14 cellular contexts compared by ENCODE assay signal in the genomic region with DNA sequence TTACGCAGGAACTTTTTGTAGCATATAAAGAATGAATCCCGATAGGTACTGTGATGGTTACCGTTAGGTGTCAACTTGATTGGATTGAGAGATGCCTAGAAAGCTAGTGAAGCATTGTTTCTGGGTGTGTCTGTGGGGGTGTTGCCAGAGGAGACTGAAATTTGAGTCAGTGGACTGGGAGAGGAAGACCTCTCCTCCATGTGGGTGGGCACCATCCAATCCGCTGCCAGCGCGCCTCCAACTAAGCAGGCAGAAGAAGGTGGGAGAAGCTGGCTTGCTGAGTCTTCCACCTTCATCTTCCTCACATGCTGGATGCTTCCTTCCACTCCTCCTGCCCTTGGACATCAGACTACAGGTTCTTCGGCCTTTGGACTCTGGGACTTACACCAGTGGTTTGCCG. TPM values are rescaled to one million over a fixed set of nuclear protein-coding genes. Genes with fewer than 3 reads are reported as not detected.
DNase-seq lines count a peak whose midpoint lies in the region; ATAC-seq and TF ChIP-seq lines count a peak whose summit lies in the region.
"Had no signal": no experiment of that assay in that cellular context is flagged by ENCODE, and none has a peak within 500 bp of the region (broad histone marks: within the 10 kb centered on the region; RNA-seq: fewer than 3 reads in every experiment).

No MANE protein-coding gene starts in this region.

- peaks cover 46% of the 10 kb centered on the region for H3K27me3 Mint-ChIP-seq in activated T-cell treated with anti-CD3 and anti-CD28 coated beads, Interleukin-2, amount 50 U/mL, for 72 hours (ENCODE audit: low read depth)
- peaks cover 36% of the 10 kb centered on the region for H3K27me3 Mint-ChIP-seq in activated CD8-positive, alpha-beta T cell treated with anti-CD3 and anti-CD28 coated beads for 36 hours

- H3K4me3 ChIP-seq in lower lobe of right lung, result peak overlapping the region; percentile 53
- H3K4me3 ChIP-seq: mucosa of descending colon, SK-N-MC had no signal

- H3K36me3 Mint-ChIP-seq in activated T-cell treated with anti-CD3 and anti-CD28 coated beads, Interleukin-2, amount 50 U/mL, for 72 hours (ENCODE audit: insufficient read depth in 2 of 2), result no peaks in the 10 kb centered on the region
- no peaks in the 10 kb centered on the region for H3K36me3 Mint-ChIP-seq in activated CD8-positive, alpha-beta T cell treated with anti-CD3 and anti-CD28 coated beads for 36 hours (ENCODE audit: low read depth)
- no peaks in the 10 kb centered on the region for H3K36me3 Mint-ChIP-seq in stimulated activated effector memory CD8-positive, alpha-beta T cell treated with anti-CD3 and anti-CD28 coated beads, Interleukin-12 subunit alpha, Interleukin-12 subunit beta, amount 100 ng/mL, for 72 hours

- intact Hi-C loops in activated CD8-positive, alpha-beta T cell treated with anti-CD3 and anti-CD28 coated beads for 36 hours (cut with micrococcal nuclease), result no loop called here
- intact Hi-C loops in lower lobe of right lung (cut with DNase I), result no loop called here

- H3K27me3 ChIP-seq in lower lobe of right lung (ENCODE audit: low read depth), result peaks cover 8% of the 10 kb centered on the region

- peaks cover 9% of the 10 kb centered on the region for H3K4me1 Mint-ChIP-seq in activated T-cell treated with anti-CD3 and anti-CD28 coated beads, Interleukin-2, amount 50 U/mL, for 72 hours (ENCODE audit: low read depth)
- H3K4me1 Mint-ChIP-seq in activated CD8-positive, alpha-beta T cell treated with anti-CD3 and anti-CD28 coated beads for 36 hours (ENCODE audit: low read depth), result peaks cover 4% of the 10 kb centered on the region
- H3K4me1 Mint-ChIP-seq in stimulated activated effector memory CD8-positive, alpha-beta T cell treated with anti-CD3 and anti-CD28 coated beads, Interleukin-12 subunit alpha, Interleukin-12 subunit beta, amount 100 ng/mL, for 72 hours, result no peaks in the 10 kb centered on the region

- H3K27ac ChIP-seq in lower lobe of right lung, result no peak overlapping the region
- H3K27ac ChIP-seq: SK-N-MC had no signal

- H3K36me3 ChIP-seq in lower lobe of right lung, result peaks cover 2% of the 10 kb centered on the region

- CTCF ChIA-PET in activated CD8-positive, alpha-beta T cell treated with anti-CD3 and anti-CD28 coated beads for 36 hours (lab: Charles Lee), result interaction anchor here (1.7 kb wide), 1 partner anchor 18 kb away, joined by 4 read pairs; no protein-coding TSS in a partner anchor
- CTCF ChIA-PET in HEK293T (lab: Yijun Ruan, JAX), result interaction anchor here (1.3 to 1.4 kb wide), 2 partner anchors 10 to 18 kb away, joined by 3 to 5 read pairs; no protein-coding TSS in a partner anchor

- POLR2A ChIA-PET in activated CD8-positive, alpha-beta T cell treated with anti-CD3 and anti-CD28 coated beads for 36 hours (lab: Charles Lee), result no interaction called here
- POLR2A ChIA-PET in HEK293T (lab: Yijun Ruan, JAX), result no interaction called here

- peaks cover 2 to 3% of the 10 kb centered on the region in 2 donors for H3K9me3 Mint-ChIP-seq in activated T-cell treated with anti-CD3 and anti-CD28 coated beads, Interleukin-2, amount 50 U/mL, for 72 hours
- peaks cover 4% of the 10 kb centered on the region for H3K9me3 Mint-ChIP-seq in activated CD8-positive, alpha-beta T cell treated with anti-CD3 and anti-CD28 coated beads for 36 hours
- peaks cover 4% of the 10 kb centered on the region for H3K9me3 Mint-ChIP-seq in stimulated activated effector memory CD8-positive, alpha-beta T cell treated with anti-CD3 and anti-CD28 coated beads, Interleukin-12 subunit alpha, Interleukin-12 subunit beta, amount 100 ng/mL, for 72 hours

- no peaks in the 10 kb centered on the region for H3K9me3 ChIP-seq in lower lobe of right lung
- H3K9me3 ChIP-seq: mucosa of descending colon had no signal

- peak overlapping the region; percentile 36 to 80 for H3K4me3 Mint-ChIP-seq in activated T-cell treated with anti-CD3 and anti-CD28 coated beads, Interleukin-2, amount 50 U/mL, for 72 hours
- peak overlapping the region; percentile 24 for H3K4me3 Mint-ChIP-seq in activated CD8-positive, alpha-beta T cell treated with anti-CD3 and anti-CD28 coated beads for 36 hours
- H3K4me3 Mint-ChIP-seq in stimulated activated effector memory CD8-positive, alpha-beta T cell treated with anti-CD3 and anti-CD28 coated beads, Interleukin-12 subunit alpha, Interleukin-12 subunit beta, amount 100 ng/mL, for 72 hours, result peak overlapping the region; percentile 44

- ATAC-seq in activated T-cell treated with anti-CD3 and anti-CD28 coated beads, Interleukin-2, amount 50 U/mL, for 72 hours (replicated peaks in 1 of 2), result no peak
- no peak for ATAC-seq in activated CD8-positive, alpha-beta T cell treated with anti-CD3 and anti-CD28 coated beads for 36 hours
- no peak for ATAC-seq in lower lobe of right lung
- no peak for ATAC-seq in stimulated activated effector memory CD8-positive, alpha-beta T cell treated with anti-CD3 and anti-CD28 coated beads, Interleukin-12 subunit alpha, Interleukin-12 subunit beta, amount 100 ng/mL, for 72 hours
- ATAC-seq: activated CD4-positive, CD25-positive, alpha-beta regulatory T cell treated with anti-CD3 and anti-CD28 coated beads, Interleukin-2, amount 50 U/mL, for 24 hours had no signal

- H3K4me1 ChIP-seq in lower lobe of right lung, result no peaks in the 10 kb centered on the region

- TF ChIP-seq CTCF in activated CD8-positive, alpha-beta T cell treated with anti-CD3 and anti-CD28 coated beads for 36 hours (IDR thresholded peaks at IDR 0.05), result no peak
- no peak for TF ChIP-seq CTCF in lower lobe of right lung (IDR thresholded peaks at IDR 0.05)

- H3K27ac Mint-ChIP-seq in activated T-cell treated with anti-CD3 and anti-CD28 coated beads, Interleukin-2, amount 50 U/mL, for 72 hours, result no peak overlapping the region
- H3K27ac Mint-ChIP-seq in activated CD8-positive, alpha-beta T cell treated with anti-CD3 and anti-CD28 coated beads for 36 hours, result no peak overlapping the region
- H3K27ac Mint-ChIP-seq in stimulated activated effector memory CD8-positive, alpha-beta T cell treated with anti-CD3 and anti-CD28 coated beads, Interleukin-12 subunit alpha, Interleukin-12 subunit beta, amount 100 ng/mL, for 72 hours, result no peak overlapping the region

- no peak for DNase-seq in activated T-cell treated with anti-CD3 and anti-CD28 coated beads, Interleukin-2, amount 50 U/mL, for 72 hours
- no peak for DNase-seq in activated T-cell treated with anti-CD3 and anti-CD28 coated beads, Interleukin-2, amount 50 U/mL, for 1 hour
- DNase-seq in activated CD8-positive, alpha-beta T cell treated with anti-CD3 and anti-CD28 coated beads for 36 hours, result no peak
- DNase-seq in lower lobe of right lung (no peak), NCI-H2029 treated with DMSO at 0.1 percent for 48 hours (lab: John Stamatoyannopoulos, UW) (no peak), COR-L47 (lab: John Stamatoyannopoulos, UW) (no peak), HEK293T (ENCODE audit: extremely low spot score) (no peak)
- no peak for DNase-seq in stimulated activated effector memory CD8-positive, alpha-beta T cell treated with anti-CD3 and anti-CD28 coated beads, Interleukin-12 subunit alpha, Interleukin-12 subunit beta, amount 100 ng/mL, for 72 hours (ENCODE audit: low spot score in 2 of 2)
- DNase-seq: activated naive CD4-positive, alpha-beta T cell treated with anti-CD3 and anti-CD28 coated beads, Interleukin-2, amount 50 U/mL, for 16 hours; effector CD8-positive, alpha-beta T cell; NCI-H1105 had no signal

TF ChIP-seq in HEK293T, 16 proteins besides CTCF, POLR2A, EP300 and RAD21:
- TF ChIP-seq CTBP1 (IDR thresholded peaks at IDR 0.05; ENCODE audit: borderline replicate concordance), result no peak
- no peak for TF ChIP-seq TARDBP (IDR thresholded peaks at IDR 0.05)
- no peak for TF ChIP-seq ARNT (IDR thresholded peaks at IDR 0.05)
- TF ChIP-seq L3MBTL2 (conservative IDR thresholded peaks at IDR 0.05), result no peak
TF ChIP-seq in HEK293T: peak in this region for 0.

RNA-seq across cellular contexts. Expression of a gene that starts 40.1 kb away (rescaled TPM):
- total RNA-seq in activated T-cell treated with anti-CD3 and anti-CD28 coated beads, Interleukin-2, amount 50 U/mL, for 72 hours, result 1 to 10 TPM; 5.3 to 7.4 TPM
- total RNA-seq in activated CD8-positive, alpha-beta T cell treated with anti-CD3 and anti-CD28 coated beads for 36 hours, result 1 to 10 TPM; 1.8 to 2.8 TPM
- total RNA-seq in lower lobe of right lung, result 70.3 TPM
